In the genomic region with DNA sequence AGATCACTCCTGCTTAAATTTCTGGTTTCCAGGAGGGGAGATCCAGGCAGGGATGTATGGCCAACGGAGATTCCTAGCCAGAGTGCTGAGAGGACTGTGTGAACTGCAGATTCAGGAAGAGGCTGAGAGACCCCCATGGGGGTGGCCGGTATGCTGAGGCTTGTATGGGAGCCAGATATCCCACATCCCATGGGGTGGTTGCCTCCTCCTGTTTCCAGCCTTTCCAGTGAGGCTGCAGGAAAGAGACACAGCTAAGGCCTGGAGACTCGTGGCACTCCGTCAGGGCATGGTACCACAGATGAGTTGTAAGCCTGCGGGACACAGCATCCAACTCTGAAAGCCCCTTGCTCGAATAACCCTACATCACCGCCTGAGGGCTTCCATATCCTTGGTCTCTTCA, we compare ENCODE assay signal across 22 cellular contexts. TPM values are rescaled to one million over a fixed set of nuclear protein-coding genes. Genes with fewer than 3 reads are reported as not detected.
DNase-seq lines count a peak whose midpoint lies in the region; ATAC-seq and TF ChIP-seq lines count a peak whose summit lies in the region.
"Had no signal": no experiment of that assay in that cellular context is flagged by ENCODE, and none has a peak within 500 bp of the region (broad histone marks: within the 10 kb centered on the region; RNA-seq: fewer than 3 reads in every experiment).

No MANE protein-coding gene starts in this region.

- H3K9me3 Mint-ChIP-seq in naive thymus-derived CD4-positive, alpha-beta T cell, result no peaks in the 10 kb centered on the region
- H3K9me3 Mint-ChIP-seq: CD4-positive, alpha-beta T cell; CD8-positive, alpha-beta memory T cell had no signal

- TF ChIP-seq CTCF in left ventricle myocardium inferior (IDR thresholded peaks at IDR 0.05; ENCODE audit: borderline replicate concordance) (no peak), psoas muscle (IDR thresholded peaks at IDR 0.05) (no peak)

- CTCF ChIA-PET in naive thymus-derived CD4-positive, alpha-beta T cell (lab: Charles Lee), result no interaction called here

- H3K27ac ChIP-seq in left ventricle myocardium inferior (replicated peaks) (no peak overlapping the region), psoas muscle (peak overlapping the region; percentile 94)
- no peak overlapping the region for H3K27ac ChIP-seq in naive thymus-derived CD4-positive, alpha-beta T cell (ENCODE audit: low read depth, low read length)
- H3K27ac ChIP-seq: A549; BLaER1 treated with 17β-estradiol and CSF1 and Interleukin-3, amounts not matched to agents 10 nM and 100 nM had no signal

- no peak overlapping the region for H3K4me3 Mint-ChIP-seq in naive thymus-derived CD4-positive, alpha-beta T cell
- H3K4me3 Mint-ChIP-seq: CD4-positive, alpha-beta T cell; CD8-positive, alpha-beta memory T cell had no signal

- no peak overlapping the region for H3K9ac ChIP-seq in iPS-15b (ENCODE audit: low read depth, low read length)
- H3K9ac ChIP-seq: BLaER1 treated with 17β-estradiol and CSF1 and Interleukin-3, amounts not matched to agents 10 nM and 100 nM had no signal

- H3K27ac Mint-ChIP-seq in naive thymus-derived CD4-positive, alpha-beta T cell, result no peak overlapping the region
- H3K27ac Mint-ChIP-seq: CD14-positive monocyte; CD4-positive, alpha-beta T cell; CD8-positive, alpha-beta memory T cell had no signal

- H3K4me1 Mint-ChIP-seq in naive thymus-derived CD4-positive, alpha-beta T cell, result peaks cover 0 to 6% (median 3%) of the 10 kb centered on the region in 7 donors
- H3K4me1 Mint-ChIP-seq: CD14-positive monocyte; CD8-positive, alpha-beta memory T cell had no signal

- WGBS in psoas muscle, 3 donors, result 58 to 75% (median 73%) methylated on average over 7 of the region's 7 CpGs

- H3K4me3 ChIP-seq in left ventricle myocardium inferior (no peak overlapping the region), iPS-15b (ENCODE audit: low read depth, low read length) (peak overlapping the region; percentile 7), psoas muscle (peak overlapping the region; percentile 75)
- no peak overlapping the region for H3K4me3 ChIP-seq in naive thymus-derived CD4-positive, alpha-beta T cell (ENCODE audit: low read length)
- H3K4me3 ChIP-seq: A549; BLaER1 treated with 17β-estradiol and CSF1 and Interleukin-3, amounts not matched to agents 10 nM and 100 nM had no signal

- H3K4me1 ChIP-seq in left ventricle myocardium inferior (peaks cover 47% of the 10 kb centered on the region), iPS-15b (ENCODE audit: control insufficient read depth, insufficient read depth, low read length) (peaks cover 3% of the 10 kb centered on the region), psoas muscle (peaks cover 27% of the 10 kb centered on the region)
- H3K4me1 ChIP-seq in naive thymus-derived CD4-positive, alpha-beta T cell (ENCODE audit: control insufficient read depth in 2 of 2, insufficient read depth in 2 of 2, low read length in 2 of 2), result no peaks in the 10 kb centered on the region
- H3K4me1 ChIP-seq: BE2C had no signal

- no peaks in the 10 kb centered on the region for H3K36me3 Mint-ChIP-seq in naive thymus-derived CD4-positive, alpha-beta T cell
- H3K36me3 Mint-ChIP-seq: CD14-positive monocyte; CD8-positive, alpha-beta memory T cell had no signal

- peaks cover 23 to 35% (median 30%) of the 10 kb centered on the region in 5 donors for H3K27me3 Mint-ChIP-seq in naive thymus-derived CD4-positive, alpha-beta T cell

- POLR2A ChIA-PET in naive thymus-derived CD4-positive, alpha-beta T cell (lab: Charles Lee), result no interaction called here

- intact Hi-C loops in cardiac septum (cut with DNase I) (no loop called here), left ventricle myocardium inferior (cut with micrococcal nuclease) (no loop called here), psoas muscle (cut with DNase I) (loop anchor here in 1 of 2 donors (5.0 kb wide), 1 partner anchor 86 kb away; no protein-coding TSS in a partner anchor)
- intact Hi-C loops in naive thymus-derived CD4-positive, alpha-beta T cell (cut with micrococcal nuclease), result no loop called here

- no peak for ATAC-seq in psoas muscle
- ATAC-seq in GM18520 (IDR thresholded peaks at IDR 0.05; ENCODE audit: unreplicated experiment), result no peak
- no peak for ATAC-seq in naive thymus-derived CD4-positive, alpha-beta T cell
- ATAC-seq in GM18861 (IDR thresholded peaks at IDR 0.05; ENCODE audit: unreplicated experiment), result no peak
- ATAC-seq: A549, HCT116 had no signal

- H3K9me3 ChIP-seq in left ventricle myocardium inferior (replicated peaks) (no peaks in the 10 kb centered on the region), iPS-15b (ENCODE audit: control insufficient read depth, insufficient read depth, low read length) (no peaks in the 10 kb centered on the region), psoas muscle (no peaks in the 10 kb centered on the region)
- H3K9me3 ChIP-seq in naive thymus-derived CD4-positive, alpha-beta T cell (ENCODE audit: control insufficient read depth in 2 of 3, low read length in 3 of 3), result no peaks in the 10 kb centered on the region
- H3K9me3 ChIP-seq: A549, BE2C had no signal

- H3K27me3 ChIP-seq in left ventricle myocardium inferior (ENCODE audit: low read depth) (peaks cover 90% of the 10 kb centered on the region), iPS-15b (ENCODE audit: control insufficient read depth, insufficient read depth, low read length) (peaks cover 95% of the 10 kb centered on the region), psoas muscle (ENCODE audit: insufficient read depth in 3 of 3, low read length in 2 of 3) (peaks cover 0 to 10% (median 0%) of the 10 kb centered on the region in 3 donors)
- peaks cover 4 to 5% of the 10 kb centered on the region in 2 donors for H3K27me3 ChIP-seq in naive thymus-derived CD4-positive, alpha-beta T cell (ENCODE audit: control insufficient read depth in 2 of 2, insufficient read depth in 2 of 2, low read length in 2 of 2)

- H3K36me3 ChIP-seq in left ventricle myocardium inferior (no peaks in the 10 kb centered on the region), iPS-15b (ENCODE audit: control insufficient read depth, insufficient read depth, low read length) (no peaks in the 10 kb centered on the region), psoas muscle (ENCODE audit: insufficient read depth in 1 of 2, low read depth in 1 of 2) (peaks cover 0 to 22% of the 10 kb centered on the region in 2 donors)
- H3K36me3 ChIP-seq in naive thymus-derived CD4-positive, alpha-beta T cell (ENCODE audit: control insufficient read depth in 2 of 3, insufficient read depth in 3 of 3, low read length in 3 of 3), result no peaks in the 10 kb centered on the region
- H3K36me3 ChIP-seq: BE2C; BLaER1 treated with 17β-estradiol and CSF1 and Interleukin-3, amounts not matched to agents 10 nM and 100 nM had no signal

- DNase-seq in cardiac septum (ENCODE audit: low spot score), result peak; percentile 47
- no peak for DNase-seq in left ventricle myocardium inferior
- DNase-seq in psoas muscle, result no peak
- DNase-seq in naive thymus-derived CD4-positive, alpha-beta T cell, result no peak
- DNase-seq: 8988T; ACHN; AML-193; BE2C; Calu3; CD4-positive, alpha-beta T cell; DMS153; DND-41 had no signal

RNA-seq across cellular contexts. Expression of a gene that starts 1.4 kb away (rescaled TPM):
- total RNA-seq in cardiac septum, result not detected
- total RNA-seq in left ventricle myocardium inferior, result not detected
- 10 to 100 TPM; 45.6 to 95.7 (median 60.4) TPM for total RNA-seq in psoas muscle
- polyA plus RNA-seq in psoas muscle, result 10 to 100 TPM in 1 of 3 donors, 1 to 10 TPM in 2; 5.0 to 63.6 (median 6.8) TPM
- not detected for total RNA-seq in naive thymus-derived CD4-positive, alpha-beta T cell
- polyA plus RNA-seq in naive thymus-derived CD4-positive, alpha-beta T cell, result not detected
- total RNA-seq: Calu3; CD4-positive, alpha-beta T cell; CD8-positive, alpha-beta memory T cell; H1; H7 had no signal
- polyA plus RNA-seq: A549; CD14-positive monocyte; CD8-positive, alpha-beta memory T cell; H1 had no signal

RNA-seq across cellular contexts. Expression of a gene that starts 16.6 kb away (rescaled TPM):
- total RNA-seq in cardiac septum (0.05 TPM), left ventricle myocardium inferior (not detected), psoas muscle (1 to 10 TPM in 1 of 4 donors, under 1 TPM in 3; 0.05 to 1.1 (median 0.47) TPM)
- under 1 TPM; 0.01 to 0.13 (median 0.05) TPM for polyA plus RNA-seq in psoas muscle
- total RNA-seq in naive thymus-derived CD4-positive, alpha-beta T cell, result not detected
- polyA plus RNA-seq in naive thymus-derived CD4-positive, alpha-beta T cell, result not detected
- total RNA-seq: CD4-positive, alpha-beta T cell; CD8-positive, alpha-beta memory T cell; H7 had no signal
- polyA plus RNA-seq: CD14-positive monocyte; CD8-positive, alpha-beta memory T cell had no signal

Comparison
In these comparisons a context has a peak if more than half of its experiments do, and no peak if none do; other contexts are left out.
1. H3K4me3 ChIP-seq: peak in iPS-15b (single experiment) and psoas muscle (single experiment); none in left ventricle myocardium inferior (single experiment) and naive thymus-derived CD4-positive, alpha-beta T cell (single experiment).
2. RNA of a gene that starts 1.4 kb away (total RNA-seq): 45.6 to 95.7 TPM in psoas muscle; not detected in cardiac septum (single experiment), not detected in left ventricle myocardium inferior (single experiment) and not detected in naive thymus-derived CD4-positive, alpha-beta T cell; every median in the first group is over 10 times any median in the second.